ENCODE assay signal across 17 cellular contexts in genomic region chr6:44828780-44829179, GRCh38.
A peak's percentile ranks its signal among the peaks of the same experiment; 100 is the strongest.
DNase-seq lines count a peak whose midpoint lies in the region; ATAC-seq and TF ChIP-seq lines count a peak whose summit lies in the region.
"Had no signal": no experiment of that assay in that cellular context is flagged by ENCODE, and none has a peak within 500 bp of the region (broad histone marks: within the 10 kb centered on the region; RNA-seq: fewer than 3 reads in every experiment).

No MANE protein-coding gene starts in this region.

- H3K4me3 ChIP-seq in uterus, result no peak overlapping the region
- H3K4me3 ChIP-seq in Peyer's patch, result no peak overlapping the region
- H3K4me3 ChIP-seq: body of pancreas, dorsolateral prefrontal cortex, HAP-1, PC-9, vagina had no signal

- H3K27me3 ChIP-seq in CD4-positive, alpha-beta T cell (ENCODE audit: control insufficient read depth, insufficient read depth, low read length), result no peaks in the 10 kb centered on the region
- H3K27me3 ChIP-seq in uterus (no peaks in the 10 kb centered on the region), Peyer's patch (no peaks in the 10 kb centered on the region)
- H3K27me3 ChIP-seq: body of pancreas, dorsolateral prefrontal cortex, vagina had no signal

- H3K4me1 Mint-ChIP-seq in CD4-positive, alpha-beta T cell (ENCODE audit: low read depth), result peaks cover 38% of the 10 kb centered on the region
- H3K4me1 Mint-ChIP-seq in T-helper 17 cell, result peaks cover 23% of the 10 kb centered on the region
- H3K4me1 Mint-ChIP-seq in memory B cell, result peaks cover 7% of the 10 kb centered on the region

- TF ChIP-seq POLR2A in uterus (IDR thresholded peaks at IDR 0.05), result no peak
- no peak for TF ChIP-seq POLR2A in Peyer's patch (IDR thresholded peaks at IDR 0.05)

- no peak overlapping the region for H3K4me3 Mint-ChIP-seq in CD4-positive, alpha-beta T cell
- H3K4me3 Mint-ChIP-seq in T-helper 17 cell (no peak overlapping the region), memory B cell (no peak overlapping the region)

- H3K27me3 Mint-ChIP-seq in CD4-positive, alpha-beta T cell, result no peaks in the 10 kb centered on the region
- H3K27me3 Mint-ChIP-seq in T-helper 17 cell (no peaks in the 10 kb centered on the region), memory B cell (no peaks in the 10 kb centered on the region)

- H3K9me3 Mint-ChIP-seq in CD4-positive, alpha-beta T cell, result no peaks in the 10 kb centered on the region
- H3K9me3 Mint-ChIP-seq in memory B cell, result no peaks in the 10 kb centered on the region

- no peaks in the 10 kb centered on the region for H3K4me1 ChIP-seq in uterus
- no peaks in the 10 kb centered on the region for H3K4me1 ChIP-seq in Peyer's patch
- H3K4me1 ChIP-seq: body of pancreas, vagina had no signal

- H3K36me3 ChIP-seq in uterus, result no peaks in the 10 kb centered on the region
- no peaks in the 10 kb centered on the region for H3K36me3 ChIP-seq in Peyer's patch
- H3K36me3 ChIP-seq: HAP-1, vagina had no signal

- peak overlapping the region; percentile 3 for H3K27ac Mint-ChIP-seq in CD4-positive, alpha-beta T cell
- H3K27ac Mint-ChIP-seq in T-helper 17 cell (peak overlapping the region; percentile 48), memory B cell (peak overlapping the region; percentile 18)

- no peaks in the 10 kb centered on the region for H3K9me3 ChIP-seq in CD4-positive, alpha-beta T cell (ENCODE audit: control insufficient read depth, low read length)
- H3K9me3 ChIP-seq in T-helper 17 cell (ENCODE audit: control insufficient read depth, low read length, poor library complexity, severe bottlenecking) (no peaks in the 10 kb centered on the region), uterus (no peaks in the 10 kb centered on the region), Peyer's patch (no peaks in the 10 kb centered on the region)
- H3K9me3 ChIP-seq: body of pancreas, HAP-1, vagina had no signal

- intact Hi-C loops in CD4-positive, alpha-beta T cell (cut with DNase I, micrococcal nuclease), result loop anchor here in 1 of 2 experiments (10.0 kb wide), 1 partner anchor 124 kb away; no protein-coding TSS in a partner anchor
- intact Hi-C loops in cardiac septum (cut with DNase I), result no loop called here
- intact Hi-C loops in uterus (cut with DNase I; ENCODE audit: low total_unique reads), result no loop called here

- CTCF ChIA-PET in CD4-positive, alpha-beta T cell (lab: Charles Lee), result no interaction called here

- peaks cover 16% of the 10 kb centered on the region for H3K36me3 Mint-ChIP-seq in CD4-positive, alpha-beta T cell (ENCODE audit: low read depth)
- H3K36me3 Mint-ChIP-seq in T-helper 17 cell (ENCODE audit: low read depth) (peaks cover 7% of the 10 kb centered on the region), memory B cell (peaks cover 4% of the 10 kb centered on the region)

- TF ChIP-seq CTCF in CD4-positive, alpha-beta T cell (IDR thresholded peaks at IDR 0.05), result no peak
- TF ChIP-seq CTCF in uterus (IDR thresholded peaks at IDR 0.05) (no peak), Peyer's patch (IDR thresholded peaks at IDR 0.05) (no peak)

- H3K27ac ChIP-seq in CD4-positive, alpha-beta T cell (ENCODE audit: low read depth, low read length), result no peak overlapping the region
- H3K27ac ChIP-seq in uterus (no peak overlapping the region), Peyer's patch (no peak overlapping the region)
- H3K27ac ChIP-seq: body of pancreas, dorsolateral prefrontal cortex, PC-9, vagina had no signal

- POLR2A ChIA-PET in CD4-positive, alpha-beta T cell (lab: Charles Lee), result no interaction called here

- ATAC-seq in CD4-positive, alpha-beta T cell (ENCODE audit: poor library complexity), result no peak
- ATAC-seq in GM18868 (IDR thresholded peaks at IDR 0.05; ENCODE audit: unreplicated experiment), result peak; percentile 54
- no peak for ATAC-seq in T-helper 17 cell
- ATAC-seq in memory B cell (ENCODE audit: low read depth), result no peak
- ATAC-seq: body of pancreas, left colon had no signal

- no peak for DNase-seq in CD4-positive, alpha-beta T cell
- no peak for DNase-seq in T-helper 17 cell
- DNase-seq in memory B cell (ENCODE audit: low spot score in 2 of 2), result no peak
- no peak for DNase-seq in cardiac septum (ENCODE audit: low spot score)
- no peak for DNase-seq in uterus
- DNase-seq in Peyer's patch, result no peak
- DNase-seq: activated CD4-positive, alpha-beta T cell treated with anti-CD3 and anti-CD28 coated beads, Interleukin-2, amount 50 U/mL, for 1 hour; body of pancreas; dorsolateral prefrontal cortex; hypothalamus; left colon; NCI-H1048; NCI-H2171 treated with DMSO at 0.1 percent for 48 hours; PC-9 had no signal
